In genomic region chr1:98903261-98903660, GRCh38 we compare ENCODE assay signal across 12 cellular contexts.
DNase-seq lines count a peak whose midpoint lies in the region; ATAC-seq and TF ChIP-seq lines count a peak whose summit lies in the region.
"Had no signal": no experiment of that assay in that cellular context is flagged by ENCODE, and none has a peak within 500 bp of the region (broad histone marks: within the 10 kb centered on the region; RNA-seq: fewer than 3 reads in every experiment).

No MANE protein-coding gene starts in this region.

- H3K27ac ChIP-seq in A673 (ENCODE audit: low read depth, low read length, poor library complexity, severe bottlenecking) (no peak overlapping the region), testis (no peak overlapping the region)
- H3K27ac ChIP-seq: dorsolateral prefrontal cortex had no signal

- no peak for ATAC-seq in HG03565 (IDR thresholded peaks at IDR 0.05; ENCODE audit: unreplicated experiment)
- ATAC-seq: naive thymus-derived CD4-positive, alpha-beta T cell had no signal

- intact Hi-C loops in A673 (cut with micrococcal nuclease; ENCODE audit: unreplicated experiment), result no loop called here
- intact Hi-C loops in testis (cut with DNase I; ENCODE audit: low total_unique reads), result no loop called here

- H3K4me3 ChIP-seq in A673 (ENCODE audit: low read depth, low read length, poor library complexity, severe bottlenecking) (no peak overlapping the region), testis (no peak overlapping the region)
- H3K4me3 ChIP-seq: dorsolateral prefrontal cortex had no signal

- H3K9me3 ChIP-seq in A673 (ENCODE audit: low read depth, low read length, poor library complexity, severe bottlenecking) (no peaks in the 10 kb centered on the region), testis (no peaks in the 10 kb centered on the region)

- H3K27me3 ChIP-seq in A673 (replicated peaks; ENCODE audit: insufficient read depth, low read depth, low read length, poor library complexity) (no peaks in the 10 kb centered on the region), testis (no peaks in the 10 kb centered on the region)
- H3K27me3 ChIP-seq: dorsolateral prefrontal cortex had no signal

- POLR2A ChIA-PET in A673 (lab: Charles Lee; ENCODE audit: low non-redundant PET), result no interaction called here

- DNase-seq in A673 (ENCODE audit: low spot score) (peak; percentile 20), HS-5 (ENCODE audit: low read depth) (peak; percentile 63), astrocyte of the hippocampus (ENCODE audit: low read depth, low spot score) (peak; percentile 81), glomerular visceral epithelial cell (ENCODE audit: extremely low spot score) (peak; percentile 57), testis (no peak), cortex of kidney (lab: John Stamatoyannopoulos, UW) (no peak)
- no peak for DNase-seq in activated T-cell treated with anti-CD3 and anti-CD28 coated beads, Interleukin-2, amount 50 U/mL, for 48 hours
- DNase-seq: dorsolateral prefrontal cortex; naive thymus-derived CD4-positive, alpha-beta T cell; RPMI8226; stimulated activated naive CD4-positive, alpha-beta T cell treated with Interleukin-2 at 50 U/mL for 16 hours had no signal

- H3K4me1 ChIP-seq in A673 (ENCODE audit: insufficient read depth, low read length, poor library complexity, severe bottlenecking) (no peaks in the 10 kb centered on the region), testis (no peaks in the 10 kb centered on the region)

- TF ChIP-seq POLR2A in testis (IDR thresholded peaks at IDR 0.05), result no peak

- WGBS in testis, 2 donors, result 49 to 61% methylated on average over 2 of the region's 2 CpGs

- no TSS peak for BruUV-seq in A673 (replicated peaks; lab: Mats Ljungman, UMichigan)

- H3K36me3 ChIP-seq in A673 (ENCODE audit: insufficient read depth, low read length, poor library complexity, severe bottlenecking), result no peaks in the 10 kb centered on the region
- no peaks in the 10 kb centered on the region for H3K36me3 ChIP-seq in testis (ENCODE audit: low read depth, missing control alignments)

- TF ChIP-seq CTCF in A673 (conservative IDR thresholded peaks at IDR 0.05; ENCODE audit: low read depth, low read length) (no peak), testis (IDR thresholded peaks at IDR 0.05) (no peak)

- CTCF ChIA-PET in A673 (lab: Charles Lee), result no interaction called here

Comparison
In these comparisons a context has a peak if more than half of its experiments do, and no peak if none do; other contexts are left out.
1. DNase-seq: peak in A673 (single experiment), HS-5 (single experiment), astrocyte of the hippocampus (single experiment) and glomerular visceral epithelial cell (single experiment); none in testis (single experiment), cortex of kidney (single experiment) and activated T-cell treated with anti-CD3 and anti-CD28 coated beads, Interleukin-2, amount 50 U/mL, for 48 hours (0 of 2).